13 cellular contexts compared by ENCODE assay signal in the genomic region with DNA sequence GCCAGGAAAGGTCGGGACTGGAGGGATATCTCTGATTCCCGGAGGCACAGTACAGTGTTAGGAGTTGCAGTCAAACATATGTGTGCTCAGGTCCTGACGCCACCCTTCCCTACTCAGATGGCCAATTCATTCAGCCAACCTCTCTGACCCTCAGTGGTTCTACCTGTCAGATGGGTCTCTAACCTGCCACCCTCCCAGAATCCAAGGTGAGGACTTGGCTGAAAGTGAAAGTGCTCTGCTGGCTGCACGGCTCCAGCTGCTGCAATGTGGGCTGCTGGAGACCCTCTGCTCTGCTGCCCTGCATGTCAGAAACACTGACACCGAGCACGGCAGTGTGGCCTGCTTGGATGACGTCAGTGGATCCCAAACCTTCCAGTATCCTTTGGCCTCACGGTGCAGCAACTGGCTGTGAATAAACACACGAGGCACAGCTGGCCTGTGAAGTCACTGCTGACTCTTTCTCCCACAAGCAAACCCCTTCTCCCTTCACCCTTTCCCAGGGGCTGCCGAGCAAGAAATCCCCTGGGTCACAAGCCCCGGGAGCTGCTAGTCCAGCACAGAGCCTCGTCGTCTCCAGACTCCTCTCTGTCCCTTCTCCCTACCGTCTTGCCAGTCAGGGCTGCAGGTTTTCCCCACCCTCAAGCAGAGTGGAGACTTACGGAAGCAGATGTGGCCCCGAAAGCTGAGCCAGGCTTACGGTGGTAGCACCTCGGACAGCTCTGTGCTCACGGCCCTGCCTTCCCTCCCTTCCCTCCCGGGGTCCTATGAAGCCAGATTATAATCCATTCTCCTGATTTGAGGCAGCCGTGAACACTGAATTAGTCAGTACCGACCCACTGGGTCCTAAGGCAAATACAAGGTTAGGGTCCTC. TPM values are rescaled to one million over a fixed set of nuclear protein-coding genes. Genes with fewer than 3 reads are reported as not detected.
DNase-seq lines count a peak whose midpoint lies in the region; TF ChIP-seq lines count a peak whose summit lies in the region.
"Had no signal": no experiment of that assay in that cellular context is flagged by ENCODE, and none has a peak within 500 bp of the region (broad histone marks: within the 10 kb centered on the region; RNA-seq: fewer than 3 reads in every experiment).

No MANE protein-coding gene starts in this region.

- peak overlapping the region; percentile 68 for H3K4me2 ChIP-seq in skeletal muscle satellite cell (ENCODE audit: low read length)

- H3K27me3 ChIP-seq in HL-60 (ENCODE audit: insufficient read depth, poor library complexity, severe bottlenecking): no peaks in the 10 kb centered on the region
- no peaks in the 10 kb centered on the region for H3K27me3 ChIP-seq in brain microvascular endothelial cell (replicated peaks)
- no peaks in the 10 kb centered on the region for H3K27me3 ChIP-seq in skeletal muscle satellite cell (ENCODE audit: control insufficient read depth, insufficient read depth, low read length)
- H3K27me3 ChIP-seq in breast epithelium: no peaks in the 10 kb centered on the region
- H3K27me3 ChIP-seq: foreskin keratinocyte had no signal

- in situ Hi-C loops in brain microvascular endothelial cell (cut with HindIII; ENCODE audit: low pct_ligation_motif_present, low sequenced_read_pairs): no loop called here

- intact Hi-C loops in breast epithelium (cut with DNase I; ENCODE audit: low total_unique reads): no loop called here

- no peak overlapping the region for H3K9ac ChIP-seq in skeletal muscle satellite cell (ENCODE audit: low read depth, low read length)
- H3K9ac ChIP-seq: parathyroid adenoma had no signal

- peak overlapping the region; percentile 7 for H3K27ac ChIP-seq in HL-60 (replicated peaks)
- H3K27ac ChIP-seq in brain microvascular endothelial cell: no peak overlapping the region
- no peak overlapping the region for H3K27ac ChIP-seq in breast epithelium
- H3K27ac ChIP-seq: foreskin keratinocyte, parathyroid adenoma, SK-N-MC had no signal

- H3K4me1 ChIP-seq in skeletal muscle satellite cell (ENCODE audit: control insufficient read depth, insufficient read depth, low read length) (peaks cover 28% of the 10 kb centered on the region), breast epithelium (peaks cover 0 to 9% of the 10 kb centered on the region in 2 donors)
- H3K4me1 ChIP-seq: parathyroid adenoma had no signal

- TF ChIP-seq CTCF in HL-60 (IDR thresholded peaks at IDR 0.05; ENCODE audit: insufficient read depth, low read length) (no peak), brain microvascular endothelial cell (IDR thresholded peaks at IDR 0.05; ENCODE audit: low read depth, low read length, missing control alignments) (no peak), breast epithelium (IDR thresholded peaks at IDR 0.05) (no peak)

- no peaks in the 10 kb centered on the region for H3K36me3 ChIP-seq in brain microvascular endothelial cell (replicated peaks)
- H3K36me3 ChIP-seq in skeletal muscle satellite cell (ENCODE audit: insufficient read depth, low read length): no peaks in the 10 kb centered on the region
- H3K36me3 ChIP-seq in breast epithelium: no peaks in the 10 kb centered on the region

- H3K4me3 ChIP-seq in HL-60 (replicated peaks; ENCODE audit: insufficient read depth, low read length) (no peak overlapping the region), brain microvascular endothelial cell (ENCODE audit: low read depth, low read length) (no peak overlapping the region), skeletal muscle satellite cell (ENCODE audit: low read length) (peak overlapping the region; percentile 1), breast epithelium (no peak overlapping the region)
- H3K4me3 ChIP-seq: lung, SK-N-MC had no signal

- DNase-seq in HL-60 (ENCODE audit: low read depth in 1 of 2, low spot score in 1 of 2): no peak
- DNase-seq in brain microvascular endothelial cell: peak; percentile 47
- peak; percentile 64 for DNase-seq in iPS-NIHi11 (ENCODE audit: low spot score)
- DNase-seq in breast epithelium (ENCODE audit: low spot score in 2 of 2): no peak
- DNase-seq in DMS153 treated with DMSO at 0.1 percent for 48 hours (lab: John Stamatoyannopoulos, UW; ENCODE audit: unreplicated experiment): no peak
- DNase-seq in HuH-7 (ENCODE audit: low spot score): no peak
- DNase-seq: foreskin keratinocyte; stimulated activated CD4-positive, alpha-beta T cell treated with anti-CD3 and anti-CD28 coated beads, Interleukin-2, amount 100 ng/mL, for 48 hours; stimulated activated naive CD4-positive, alpha-beta T cell treated with Interleukin-2 at 50 U/mL for 16 hours had no signal

- no peak for TF ChIP-seq POLR2A in breast epithelium (IDR thresholded peaks at IDR 0.05)

- H3K9me3 ChIP-seq in skeletal muscle satellite cell (replicated peaks; ENCODE audit: low read length): no peaks in the 10 kb centered on the region
- H3K9me3 ChIP-seq in breast epithelium: no peaks in the 10 kb centered on the region

RNA-seq across cellular contexts. Expression of gene KIAA0930, which starts 24.3 kb away (rescaled TPM):
- 29.7 and 36.2 TPM in 2 replicates for total RNA-seq in skeletal muscle satellite cell (2012; rRNA removed)
- total RNA-seq in breast epithelium: 10 to 100 TPM; 29.4 to 45.3 (median 35.1) TPM

RNA-seq across cellular contexts. Expression of gene NUP50, which starts 52.6 kb away (rescaled TPM):
- total RNA-seq in skeletal muscle satellite cell (2012; rRNA removed): 44.3 and 64.1 TPM in 2 replicates
- total RNA-seq in breast epithelium: 10 to 100 TPM; 40.6 to 53.9 (median 49.2) TPM

Comparison
In these comparisons a context has a peak if more than half of its experiments do, and no peak if none do; other contexts are left out.
1. DNase-seq: peak in brain microvascular endothelial cell (single experiment) and iPS-NIHi11 (single experiment); none in HL-60 (0 of 2), breast epithelium (0 of 2), DMS153 treated with DMSO at 0.1 percent for 48 hours (single experiment) and HuH-7 (single experiment).